ENCODE assay signal across 2 cellular contexts in genomic region chr12:6667559-6668210, GRCh38.
TF ChIP-seq lines count a peak whose summit lies in the region.

No MANE protein-coding gene starts in this region.

TF ChIP-seq in HEK293, 187 proteins besides CTCF, POLR2A, EP300 and RAD21:
- TF ChIP-seq ZNF558 (tag by site-specific recombination; IDR thresholded peaks at IDR 0.05) (no peak), GLIS2 (tag by site-specific recombination; IDR thresholded peaks at IDR 0.05) (peak; percentile 39), ZNF394 (tag by site-specific recombination; IDR thresholded peaks at IDR 0.05; ENCODE audit: borderline replicate concordance) (peak; percentile 69; the same call in 1 of the 2 replicates), SCRT2 (tag by site-specific recombination; IDR thresholded peaks at IDR 0.05) (peak; percentile 94), ZNF19 (tag by site-specific recombination; IDR thresholded peaks at IDR 0.05; ENCODE audit: low read depth) (no peak), SCRT1 (tag by site-specific recombination; IDR thresholded peaks at IDR 0.05; ENCODE audit: borderline replicate concordance) (peak; percentile 72; the same call in 1 of the 2 replicates), ZNF654 (tag by site-specific recombination; IDR thresholded peaks at IDR 0.05; ENCODE audit: low read depth) (no peak), ZFP69B (tag by site-specific recombination; IDR thresholded peaks at IDR 0.05) (no peak)

TF ChIP-seq in HepG2, 621 proteins besides CTCF, POLR2A, EP300 and RAD21:
- no peak for TF ChIP-seq KDM5B (CRISPR knock-in tag; IDR thresholded peaks at IDR 0.05; ENCODE audit: borderline replicate concordance)
- peak; percentile 37 for TF ChIP-seq AGO2 (optimal IDR thresholded peaks at IDR 0.05; ENCODE audit: low read depth, low read length)
- peak; percentile 41 for TF ChIP-seq SMC3 (IDR thresholded peaks at IDR 0.05; ENCODE audit: low read length)
- no peak for TF ChIP-seq PRDM15 (CRISPR knock-in tag; IDR thresholded peaks at IDR 0.05)
